8 cellular contexts compared by ENCODE assay signal in the genomic region with DNA sequence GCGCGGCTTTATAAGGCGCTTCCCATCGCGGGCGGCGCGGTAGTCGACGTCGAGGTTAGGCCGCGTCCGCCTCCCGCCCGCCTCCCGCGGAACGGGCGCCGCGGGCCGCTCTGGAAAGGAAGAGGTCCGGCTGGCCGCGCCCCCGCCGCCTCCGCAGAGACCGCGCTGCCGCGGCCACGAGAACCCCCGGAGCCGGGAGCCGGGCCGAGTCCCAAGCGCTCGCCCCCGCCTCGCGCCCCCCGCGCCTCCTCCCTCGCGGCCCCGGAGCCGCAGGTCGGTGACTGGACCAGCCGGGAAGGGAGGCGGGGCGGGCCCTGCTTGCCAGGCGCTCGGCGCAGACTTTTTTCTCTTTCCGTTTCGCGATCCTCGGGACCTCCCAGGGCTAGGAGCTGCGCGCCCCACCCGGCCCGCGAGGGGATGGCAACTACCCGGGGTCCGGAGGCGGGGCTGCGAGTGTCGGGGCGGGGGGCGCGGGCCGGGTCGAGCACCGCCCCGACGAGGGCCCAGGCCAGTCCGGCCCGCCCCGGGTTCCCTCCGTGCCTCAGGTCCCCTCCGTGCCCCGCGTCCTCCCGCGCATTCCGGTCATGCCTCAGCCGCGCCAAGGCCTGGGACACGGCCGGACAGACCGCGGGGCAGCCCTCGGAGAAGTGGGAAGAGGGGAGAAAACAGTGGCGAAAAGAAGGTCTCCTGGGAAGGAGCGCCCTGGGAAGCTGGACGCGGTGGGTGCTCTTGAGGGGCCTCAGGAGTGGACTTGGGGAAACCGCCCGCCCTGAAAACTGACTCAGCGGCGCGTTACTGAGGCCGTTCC. TPM values are rescaled to one million over a fixed set of nuclear protein-coding genes. Genes with fewer than 3 reads are reported as not detected.
A peak's percentile ranks its signal among the peaks of the same experiment; 100 is the strongest.
DNase-seq lines count a peak whose midpoint lies in the region; TF ChIP-seq lines count a peak whose summit lies in the region.

No MANE protein-coding gene starts in this region.

- H3K9me3 Mint-ChIP-seq in chondrocyte (ENCODE audit: low read depth) = no peaks in the 10 kb centered on the region

- no peaks in the 10 kb centered on the region for H3K9me2 ChIP-seq in MM.1S (replicated peaks; ENCODE audit: insufficient read depth, low read length)

- H3K4me1 Mint-ChIP-seq in chondrocyte (ENCODE audit: low read depth) = peaks cover 71% of the 10 kb centered on the region

- H3K9ac ChIP-seq in MM.1S (ENCODE audit: low read length) = no peak overlapping the region; the same call in 1 of the 2 replicates

- peak overlapping the region; percentile 92 for H3K27ac Mint-ChIP-seq in chondrocyte (ENCODE audit: unreplicated experiment)

- DNase-seq in GM04503 (ENCODE audit: low read depth) (peak; percentile 68), GOT3 (lab: John Stamatoyannopoulos, UW) (peak; percentile 83), MM.1S (peak; percentile 55), chondrocyte (ENCODE audit: low spot score) (no peak), kidney epithelial cell (ENCODE audit: low read depth) (no peak), NCI-H1092 treated with DMSO at 0.1 percent for 48 hours (lab: John Stamatoyannopoulos, UW) (no peak)
- DNase-seq in activated CD4-positive, alpha-beta T cell treated with anti-CD3 and anti-CD28 coated beads for 24 hours (ENCODE audit: low read depth in 2 of 2) = peak; percentile 44 to 62
- DNase-seq in stimulated activated CD4-positive, alpha-beta T cell treated with anti-CD3 and anti-CD28 coated beads, Interleukin-12 subunit alpha, Interleukin-12 subunit beta, amount 100 ng/mL, for 48 hours (ENCODE audit: low read depth in 2 of 3, low spot score in 1 of 3) = peak; percentile 32 to 54 (median 36)

- TF ChIP-seq CTCF in MM.1S (IDR thresholded peaks at IDR 0.05; ENCODE audit: low read length) = peak; percentile 25
- peak; percentile 72 for TF ChIP-seq CTCF in chondrocyte (IDR thresholded peaks at IDR 0.05)
- peak; percentile 22 for TF ChIP-seq CTCF in kidney epithelial cell (IDR thresholded peaks at IDR 0.05; ENCODE audit: insufficient read depth, low read length, poor library complexity, severe bottlenecking)

- peak overlapping the region; percentile 96; the same call in 1 of the 2 replicates for H3K4me2 ChIP-seq in MM.1S (ENCODE audit: low read depth, low read length)

- no peaks in the 10 kb centered on the region for H3K4me1 ChIP-seq in MM.1S (ENCODE audit: low read length)

- peaks cover 28% of the 10 kb centered on the region for H3K36me3 Mint-ChIP-seq in chondrocyte (ENCODE audit: low read depth)

- no peaks in the 10 kb centered on the region for H3F3A ChIP-seq in MM.1S (ENCODE audit: insufficient read depth, low read length)

- H3K4me3 ChIP-seq in MM.1S (ENCODE audit: low read length) (peak overlapping the region; percentile 52), kidney epithelial cell (ENCODE audit: low read depth, low read length) (peak overlapping the region; percentile 90)

- peak overlapping the region; percentile 64 for H3K4me3 Mint-ChIP-seq in chondrocyte (ENCODE audit: unreplicated experiment)

- no peaks in the 10 kb centered on the region for H3K9me3 ChIP-seq in MM.1S (replicated peaks; ENCODE audit: insufficient read depth, low read length)

- no peaks in the 10 kb centered on the region for H3K79me2 ChIP-seq in MM.1S (ENCODE audit: low read length)

- H2AFZ ChIP-seq in MM.1S (ENCODE audit: low read length) = peak overlapping the region; percentile 45; the same call in 1 of the 2 replicates

- H3K36me3 ChIP-seq in MM.1S (replicated peaks; ENCODE audit: insufficient read depth, low read length) (no peaks in the 10 kb centered on the region), kidney epithelial cell (ENCODE audit: control insufficient read depth, insufficient read depth, low read length) (no peaks in the 10 kb centered on the region)

- H3K27me3 Mint-ChIP-seq in chondrocyte (ENCODE audit: low read depth) = no peaks in the 10 kb centered on the region

- no peaks in the 10 kb centered on the region for H4K20me1 ChIP-seq in MM.1S (ENCODE audit: insufficient read depth, low read length)

- H3K27me3 ChIP-seq in MM.1S (replicated peaks; ENCODE audit: insufficient read depth, low read length) (peaks cover 28% of the 10 kb centered on the region), kidney epithelial cell (ENCODE audit: control insufficient read depth, insufficient read depth, low read length) (no peaks in the 10 kb centered on the region)

- no peak overlapping the region for H3K27ac ChIP-seq in MM.1S (ENCODE audit: low read length)

RNA-seq across cellular contexts. Expression of a gene that starts 0.4 kb away (rescaled TPM):
- total RNA-seq in chondrocyte = 191 to 231 TPM (median 222 TPM) in 3 replicates
- 92.4 and 99.1 TPM in 2 replicates for total RNA-seq in kidney epithelial cell

Comparison
In these comparisons a context has a peak if more than half of its experiments do, and no peak if none do; other contexts are left out.
1. DNase-seq: peak in GM04503 (single experiment), GOT3 (single experiment), MM.1S (single experiment), activated CD4-positive, alpha-beta T cell treated with anti-CD3 and anti-CD28 coated beads for 24 hours (2 of 2) and stimulated activated CD4-positive, alpha-beta T cell treated with anti-CD3 and anti-CD28 coated beads, Interleukin-12 subunit alpha, Interleukin-12 subunit beta, amount 100 ng/mL, for 48 hours (3 of 3); none in chondrocyte (single experiment), kidney epithelial cell (single experiment) and NCI-H1092 treated with DMSO at 0.1 percent for 48 hours (single experiment).
2. CTCF ChIP-seq: peak in every context shown above with its lines; median percentile 72 in chondrocyte; 25 in MM.1S; 22 in kidney epithelial cell.